Comparison of ENCODE assay signal across 10 cellular contexts in genomic region chr10:121135512-121135911, GRCh38.
"Had no signal": no experiment of that assay in that cellular context is flagged by ENCODE, and none has a peak within 500 bp of the region (broad histone marks: within the 10 kb centered on the region; RNA-seq: fewer than 3 reads in every experiment).

No MANE protein-coding gene starts in this region.

- DNase-seq: GM23248, GOT3, H9, HCEC 1CT, HFFc6, IMR-90, KBM-7 had no signal

- H3K4me2 ChIP-seq: KMS-11 had no signal

- H3K9ac ChIP-seq: GM23248, KMS-11 had no signal

- FAIRE-seq: H54, HTR-8/SVneo had no signal

- H2AFZ ChIP-seq: GM23248 had no signal

- H3K27ac ChIP-seq: GM23248, KMS-11 had no signal

- H3K4me3 ChIP-seq: GM23248 had no signal
